Comparison of ENCODE assay signal across 15 cellular contexts in the genomic region with DNA sequence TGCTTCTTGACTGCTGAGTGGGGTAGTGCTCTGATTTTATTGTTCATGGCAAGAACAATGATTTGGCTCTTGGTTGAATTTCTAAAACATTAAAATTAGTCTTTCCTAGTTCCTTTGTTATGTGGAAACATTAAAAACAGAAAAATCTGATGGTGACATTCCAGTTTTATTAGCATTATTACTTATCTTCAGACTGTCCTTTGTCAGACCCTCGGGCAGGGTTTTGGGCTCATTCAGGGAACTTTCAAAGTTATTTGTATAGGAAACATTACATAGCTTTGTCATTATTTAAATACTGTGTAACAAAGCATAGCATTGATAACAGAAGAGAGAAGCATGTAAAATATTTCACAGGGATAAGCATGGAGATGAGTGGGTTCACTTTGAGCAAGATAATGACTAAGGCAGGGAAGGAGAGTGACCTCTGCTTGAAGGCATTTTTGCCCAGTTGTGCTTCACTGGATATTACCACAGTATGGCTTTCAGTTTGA.
DNase-seq lines count a peak whose midpoint lies in the region; ATAC-seq, FAIRE-seq and TF ChIP-seq lines count a peak whose summit lies in the region.
"Had no signal": no experiment of that assay in that cellular context is flagged by ENCODE, and none has a peak within 500 bp of the region (broad histone marks: within the 10 kb centered on the region; RNA-seq: fewer than 3 reads in every experiment).

No MANE protein-coding gene starts in this region.

- peak; percentile 91 for DNase-seq in HepG2 (ENCODE audit: low spot score)
- DNase-seq in right lobe of liver = no peak
- peak; percentile 2 for DNase-seq in T1000 (lab: John Stamatoyannopoulos, UW)
- peak; percentile 30 for DNase-seq in fibroblast of villous mesenchyme (ENCODE audit: low read depth)
- DNase-seq in urothelium cell line (ENCODE audit: low spot score) = peak; percentile 8
- no peak for DNase-seq in WERI-Rb-1
- DNase-seq: activated naive CD4-positive, alpha-beta T cell treated with anti-CD3 and anti-CD28 coated beads, Interleukin-2, amount 50 U/mL, for 16 hours; DMS153; stimulated activated CD4-positive, alpha-beta T cell treated with anti-CD3 and anti-CD28 coated beads, Interleukin-12 subunit alpha, Interleukin-12 subunit beta, amount 100 ng/mL, for 4 hours; substantia nigra had no signal

- no peak for TF ChIP-seq POLR2A in HepG2 (IDR thresholded peaks at IDR 0.05; ENCODE audit: insufficient read depth in 1 of 2, low read depth in 2 of 2, low read length in 2 of 2)
- no peak for TF ChIP-seq POLR2A in right lobe of liver (IDR thresholded peaks at IDR 0.05)

- TF ChIP-seq EP300 in HepG2 (IDR thresholded peaks at IDR 0.05; ENCODE audit: low read depth in 2 of 2, low read length in 2 of 2) = peak in 1 of 2 experiments; percentile 81; a peak in 2 of 4 replicates
- TF ChIP-seq EP300 in HepG2 (CRISPR knock-in tag; IDR thresholded peaks at IDR 0.05; ENCODE audit: borderline replicate concordance) = peak; percentile 68; the same call in 1 of the 2 replicates

- no peaks in the 10 kb centered on the region for H3K27me3 ChIP-seq in HepG2 (ENCODE audit: control insufficient read depth in 1 of 2, insufficient read depth in 2 of 2, low read length in 2 of 2)
- H3K27me3 ChIP-seq in right lobe of liver = no peaks in the 10 kb centered on the region
- no peaks in the 10 kb centered on the region for H3K27me3 ChIP-seq in WERI-Rb-1 (ENCODE audit: insufficient read depth, low read depth, severe bottlenecking)
- H3K27me3 ChIP-seq: esophagus muscularis mucosa had no signal

- CTCF ChIA-PET in HepG2 (lab: Yijun Ruan, JAX; ENCODE audit: low intra/inter-chr PET ratio, low total read pairs) = no interaction called here

- POLR2A ChIA-PET in HepG2 (lab: Yijun Ruan, JAX) = interaction anchor here (1.1 to 2.8 kb wide), 2 partner anchors 12 to 21 kb away, joined by 3 to 16 read pairs; no protein-coding TSS in a partner anchor

- peaks cover 52% of the 10 kb centered on the region for H3K4me1 ChIP-seq in HepG2 (ENCODE audit: insufficient read depth, low read length)
- H3K4me1 ChIP-seq in right lobe of liver = no peaks in the 10 kb centered on the region

- intact Hi-C loops in HepG2 (cut with micrococcal nuclease; ENCODE audit: unreplicated experiment) (loop anchor here (1.0 kb wide), 1 partner anchor 20 kb away; no protein-coding TSS in a partner anchor), right lobe of liver (cut with DNase I) (no loop called here)

- in situ Hi-C loops in HepG2 (cut with HindIII; ENCODE audit: extremely low pct_ligation_motif_present, low pct_unique_long_range_greater_than_20kb) = no loop called here

- H3K4me2 ChIP-seq in HepG2 (ENCODE audit: low read depth, low read length) = peak overlapping the region; percentile 44

- peak overlapping the region; percentile 49 for H3K9ac ChIP-seq in HepG2 (ENCODE audit: insufficient read depth, low read depth, low read length)

- H3K27ac ChIP-seq in HepG2 (ENCODE audit: extremely low read length, insufficient read depth, low read length) = peak overlapping the region; percentile 70
- H3K27ac ChIP-seq in right lobe of liver = no peak overlapping the region
- H3K27ac ChIP-seq in WERI-Rb-1 = no peak overlapping the region
- H3K27ac ChIP-seq: esophagus muscularis mucosa, SK-N-MC had no signal

- FAIRE-seq in HepG2 (lab: Jason Lieb, UNC) (peak; percentile 64), urothelium cell line (lab: Jason Lieb, UNC) (no peak)
- FAIRE-seq: colon had no signal

- no peak overlapping the region for H2AFZ ChIP-seq in HepG2 (ENCODE audit: low read length)

- 7% methylated on average over 1 of the region's 1 CpG for WGBS in HepG2 (ENCODE audit: low lambda C conversion rate)
- WGBS in right lobe of liver (ENCODE audit: insufficient coverage, low coverage, low lambda C conversion rate, missing lambda C conversion rate) = 67% methylated on average over 1 of the region's 1 CpG

- TF ChIP-seq CTCF in HepG2 (CRISPR knock-in tag; IDR thresholded peaks at IDR 0.05) (no peak), right lobe of liver (IDR thresholded peaks at IDR 0.05) (no peak), fibroblast of villous mesenchyme (IDR thresholded peaks at IDR 0.05; ENCODE audit: insufficient read depth, low read depth, low read length) (no peak), WERI-Rb-1 (IDR thresholded peaks at IDR 0.05; ENCODE audit: low read depth, low read length) (no peak)

- H3K9me3 ChIP-seq in HepG2 (ENCODE audit: low read length) (no peaks in the 10 kb centered on the region), right lobe of liver (no peaks in the 10 kb centered on the region), WERI-Rb-1 (ENCODE audit: severe bottlenecking) (no peaks in the 10 kb centered on the region)
- H3K9me3 ChIP-seq: esophagus muscularis mucosa had no signal

- H4K20me1 ChIP-seq in HepG2 (ENCODE audit: insufficient read depth, low read length) = no peaks in the 10 kb centered on the region

- no peak for TF ChIP-seq RAD21 in HepG2 (CRISPR knock-in tag; IDR thresholded peaks at IDR 0.05)

- H3K36me3 ChIP-seq in HepG2 (replicated peaks in 1 of 2; ENCODE audit: control insufficient read depth in 1 of 2, insufficient read depth in 2 of 2, low read length in 2 of 2) (peaks cover 0 to 5% of the 10 kb centered on the region in 2 experiments; a peak in 3 of 5 replicates), right lobe of liver (no peaks in the 10 kb centered on the region), WERI-Rb-1 (no peaks in the 10 kb centered on the region)

- no TSS peak for BruUV-seq in HepG2 (replicated peaks; lab: Mats Ljungman, UMichigan)

- H3K4me3 ChIP-seq in HepG2 (replicated peaks in 1 of 3; ENCODE audit: insufficient read depth in 1 of 3, low read depth in 2 of 3, low read length in 3 of 3) (no peak overlapping the region), right lobe of liver (no peak overlapping the region), fibroblast of villous mesenchyme (ENCODE audit: low read depth, low read length) (no peak overlapping the region), WERI-Rb-1 (ENCODE audit: low read depth, low read length) (no peak overlapping the region)
- H3K4me3 ChIP-seq: esophagus muscularis mucosa, SK-N-MC had no signal

- peak; percentile 98 for ATAC-seq in HepG2
- ATAC-seq in right lobe of liver = no peak
- ATAC-seq in GM21619 (IDR thresholded peaks at IDR 0.05; ENCODE audit: unreplicated experiment) = no peak
- no peak for ATAC-seq in GM21360 (IDR thresholded peaks at IDR 0.05; ENCODE audit: unreplicated experiment)

- H3K79me2 ChIP-seq in HepG2 (ENCODE audit: insufficient read depth, low read length) = peaks cover 6% of the 10 kb centered on the region

TF ChIP-seq in HepG2, 621 proteins besides CTCF, POLR2A, EP300 and RAD21 (continues in another document):
- TF ChIP-seq SOX5 (CRISPR knock-in tag; IDR thresholded peaks at IDR 0.05; ENCODE audit: borderline replicate concordance) (peak; percentile 90), NCOA2 (CRISPR knock-in tag; IDR thresholded peaks at IDR 0.05) (peak; percentile 65), NFE2L2 (IDR thresholded peaks at IDR 0.05; ENCODE audit: low read length) (no peak), NFIC (IDR thresholded peaks at IDR 0.05; ENCODE audit: low read length) (peak; percentile 31; the same call in 1 of the 2 replicates), SOX6 (IDR thresholded peaks at IDR 0.05) (no peak), SOX6 (CRISPR knock-in tag; IDR thresholded peaks at IDR 0.05) (peak; percentile 67; the same call in 1 of the 2 replicates), TEAD3 (CRISPR knock-in tag; optimal IDR thresholded peaks at IDR 0.05; ENCODE audit: borderline replicate concordance) (peak; percentile 74), ZZZ3 (CRISPR knock-in tag; IDR thresholded peaks at IDR 0.05; ENCODE audit: borderline replicate concordance) (no peak), ZNF629 (CRISPR knock-in tag; conservative IDR thresholded peaks at IDR 0.05) (0 out of 2 replicates have a peak, but pooled peaks have one; percentile 36), ZNF772 (CRISPR knock-in tag; IDR thresholded peaks at IDR 0.05) (no peak), HMG20A (CRISPR knock-in tag; IDR thresholded peaks at IDR 0.05; ENCODE audit: borderline replicate concordance) (no peak; the same call in 1 of the 2 replicates), ZNF672 (CRISPR knock-in tag; IDR thresholded peaks at IDR 0.05) (no peak)
- TF ChIP-seq, protein P1, sequence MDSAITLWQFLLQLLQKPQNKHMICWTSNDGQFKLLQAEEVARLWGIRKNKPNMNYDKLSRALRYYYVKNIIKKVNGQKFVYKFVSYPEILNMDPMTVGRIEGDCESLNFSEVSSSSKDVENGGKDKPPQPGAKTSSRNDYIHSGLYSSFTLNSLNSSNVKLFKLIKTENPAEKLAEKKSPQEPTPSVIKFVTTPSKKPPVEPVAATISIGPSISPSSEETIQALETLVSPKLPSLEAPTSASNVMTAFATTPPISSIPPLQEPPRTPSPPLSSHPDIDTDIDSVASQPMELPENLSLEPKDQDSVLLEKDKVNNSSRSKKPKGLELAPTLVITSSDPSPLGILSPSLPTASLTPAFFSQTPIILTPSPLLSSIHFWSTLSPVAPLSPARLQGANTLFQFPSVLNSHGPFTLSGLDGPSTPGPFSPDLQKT (CRISPR knock-in tag; IDR thresholded peaks at IDR 0.05; ENCODE audit: borderline replicate concordance) = no peak
- TF ChIP-seq, protein P2, sequence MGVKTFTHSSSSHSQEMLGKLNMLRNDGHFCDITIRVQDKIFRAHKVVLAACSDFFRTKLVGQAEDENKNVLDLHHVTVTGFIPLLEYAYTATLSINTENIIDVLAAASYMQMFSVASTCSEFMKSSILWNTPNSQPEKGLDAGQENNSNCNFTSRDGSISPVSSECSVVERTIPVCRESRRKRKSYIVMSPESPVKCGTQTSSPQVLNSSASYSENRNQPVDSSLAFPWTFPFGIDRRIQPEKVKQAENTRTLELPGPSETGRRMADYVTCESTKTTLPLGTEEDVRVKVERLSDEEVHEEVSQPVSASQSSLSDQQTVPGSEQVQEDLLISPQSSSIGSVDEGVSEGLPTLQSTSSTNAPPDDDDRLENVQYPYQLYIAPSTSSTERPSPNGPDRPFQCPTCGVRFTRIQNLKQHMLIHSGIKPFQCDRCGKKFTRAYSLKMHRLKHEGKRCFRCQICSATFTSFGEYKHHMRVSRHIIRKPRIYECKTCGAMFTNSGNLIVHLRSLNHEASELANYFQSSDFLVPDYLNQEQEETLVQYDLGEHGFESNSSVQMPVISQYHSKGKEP (CRISPR knock-in tag; IDR thresholded peaks at IDR 0.05) = no peak
- TF ChIP-seq, protein P3, sequence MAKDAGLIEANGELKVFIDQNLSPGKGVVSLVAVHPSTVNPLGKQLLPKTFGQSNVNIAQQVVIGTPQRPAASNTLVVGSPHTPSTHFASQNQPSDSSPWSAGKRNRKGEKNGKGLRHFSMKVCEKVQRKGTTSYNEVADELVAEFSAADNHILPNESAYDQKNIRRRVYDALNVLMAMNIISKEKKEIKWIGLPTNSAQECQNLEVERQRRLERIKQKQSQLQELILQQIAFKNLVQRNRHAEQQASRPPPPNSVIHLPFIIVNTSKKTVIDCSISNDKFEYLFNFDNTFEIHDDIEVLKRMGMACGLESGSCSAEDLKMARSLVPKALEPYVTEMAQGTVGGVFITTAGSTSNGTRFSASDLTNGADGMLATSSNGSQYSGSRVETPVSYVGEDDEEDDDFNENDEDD (CRISPR knock-in tag; IDR thresholded peaks at IDR 0.05; ENCODE audit: borderline replicate concordance) = 0 out of 2 replicates have a peak, but pooled peaks have one; percentile 22

Comparison
In these comparisons a context has a peak if more than half of its experiments do, and no peak if none do; other contexts are left out.
1. DNase-seq: peak in HepG2 (single experiment), T1000 (single experiment), fibroblast of villous mesenchyme (single experiment) and urothelium cell line (single experiment); none in right lobe of liver (0 of 3) and WERI-Rb-1 (single experiment).